7 cellular contexts compared by ENCODE assay signal in the genomic region with DNA sequence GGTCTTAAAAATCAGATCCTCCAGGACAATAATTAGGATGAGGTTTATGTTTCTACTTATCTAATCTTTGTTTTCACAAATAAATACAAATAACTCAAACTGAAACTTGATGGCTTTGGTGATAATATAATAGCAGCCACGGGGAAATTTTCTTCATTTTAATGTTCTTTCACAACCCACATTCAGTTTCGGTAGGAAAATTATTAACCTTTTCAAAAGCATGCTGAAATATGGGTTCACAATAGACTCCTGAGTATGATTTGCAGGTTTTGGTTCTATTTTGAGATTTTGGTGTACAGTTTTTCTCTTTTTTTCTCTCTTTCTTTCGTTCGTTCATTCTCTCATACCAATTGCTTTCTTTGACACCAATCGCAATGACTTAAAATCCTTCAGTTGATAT.
DNase-seq lines count a peak whose midpoint lies in the region; ATAC-seq and TF ChIP-seq lines count a peak whose summit lies in the region.
"Not testable (repeated sequence)": the region's sequence is repeated elsewhere in the genome, so short reads cannot be mapped to it uniquely, and the experiment has no call there.

No MANE protein-coding gene starts in this region.

- not testable (repeated sequence) for H2AFZ ChIP-seq in OCI-LY7 (ENCODE audit: low read length)

- H3K27ac ChIP-seq in OCI-LY7 (ENCODE audit: low read depth, low read length, poor library complexity, severe bottlenecking) = peak overlapping the region; percentile 65

- not testable (repeated sequence) for H3K9me3 ChIP-seq in OCI-LY7 (ENCODE audit: low read length)

- not testable (repeated sequence) for DNase-seq in OCI-LY7 (ENCODE audit: low spot score)

- intact Hi-C loops in OCI-LY7 (cut with micrococcal nuclease; ENCODE audit: unreplicated experiment) = not testable (repeated sequence)

- H3K9me2 ChIP-seq in OCI-LY7 (ENCODE audit: insufficient read depth, low read length) = not testable (repeated sequence)

- not testable (repeated sequence) for TF ChIP-seq CTCF in OCI-LY7 (conservative IDR thresholded peaks at IDR 0.05; ENCODE audit: low read length)

- not testable (repeated sequence) for H3K4me2 ChIP-seq in OCI-LY7 (ENCODE audit: low read length)

- not testable (repeated sequence) for H3K79me2 ChIP-seq in OCI-LY7 (ENCODE audit: insufficient read depth, low read depth, low read length)

- H3K4me1 ChIP-seq in OCI-LY7 (ENCODE audit: insufficient read depth, low read length, poor library complexity, severe bottlenecking) = peaks cover 39% of the 10 kb centered on the region

- H3K36me3 ChIP-seq in OCI-LY7 (ENCODE audit: insufficient read depth, low read length) = not testable (repeated sequence)

- not testable (repeated sequence) for H4K20me1 ChIP-seq in OCI-LY7 (ENCODE audit: insufficient read depth, low read length)

- ATAC-seq in GM18861 (IDR thresholded peaks at IDR 0.05; ENCODE audit: unreplicated experiment) (peak; percentile 69), GM19351 (IDR thresholded peaks at IDR 0.05; ENCODE audit: unreplicated experiment) (peak; percentile 49), GM21528 (IDR thresholded peaks at IDR 0.05; ENCODE audit: low FRiP score, unreplicated experiment) (peak; percentile 59), HG02759 (IDR thresholded peaks at IDR 0.05; ENCODE audit: unreplicated experiment) (peak; percentile 75), HG03045 (IDR thresholded peaks at IDR 0.05; ENCODE audit: unreplicated experiment) (peak; percentile 50), HG03354 (IDR thresholded peaks at IDR 0.05; ENCODE audit: poor library complexity, severe bottlenecking, unreplicated experiment) (peak; percentile 86)

- H3K4me3 ChIP-seq in OCI-LY7 (ENCODE audit: low read depth, low read length, poor library complexity, severe bottlenecking) = not testable (repeated sequence)

- CTCF ChIA-PET in OCI-LY7 (lab: Charles Lee; ENCODE audit: unreplicated experiment) = not testable (repeated sequence)

- BruUV-seq in OCI-LY7 (replicated peaks; lab: Mats Ljungman, UMichigan) = not testable (repeated sequence)

- POLR2A ChIA-PET in OCI-LY7 (lab: Charles Lee) = not testable (repeated sequence)
